Comparison of ENCODE assay signal across 8 cellular contexts in genomic region chr12:62123721-62124203, GRCh38.
A peak's percentile ranks its signal among the peaks of the same experiment; 100 is the strongest.
DNase-seq lines count a peak whose midpoint lies in the region; FAIRE-seq and TF ChIP-seq lines count a peak whose summit lies in the region.

No MANE protein-coding gene starts in this region.

- H3K27ac ChIP-seq in WERI-Rb-1, result no peak overlapping the region
- no peak overlapping the region for H3K27ac ChIP-seq in vagina

- CTCF ChIA-PET in HEK293T (lab: Yijun Ruan, JAX), result interaction anchor here (0.9 kb wide), 1 partner anchor 68 kb away, joined by 3 read pairs; no protein-coding TSS in a partner anchor

- TF ChIP-seq POLR2A in NB4 (IDR thresholded peaks at IDR 0.05; ENCODE audit: extremely low read depth, insufficient read length) (no peak), vagina (IDR thresholded peaks at IDR 0.05) (no peak)

- DNase-seq in A172 (ENCODE audit: low spot score), result peak; percentile 44
- peak; percentile 5 for DNase-seq in GM04503 (ENCODE audit: low read depth)
- peak; percentile 52 for DNase-seq in HEK293T (ENCODE audit: extremely low spot score)
- peak; percentile 60 for DNase-seq in NB4 (ENCODE audit: low read depth)
- peak; percentile 53 for DNase-seq in WERI-Rb-1
- peak; percentile 23 for DNase-seq in neural crest cell (ENCODE audit: low read depth, low spot score)
- no peak for DNase-seq in vagina (ENCODE audit: extremely low spot score in 2 of 2)

- H3K27me3 ChIP-seq in WERI-Rb-1 (ENCODE audit: insufficient read depth, low read depth, severe bottlenecking) (no peaks in the 10 kb centered on the region), vagina (no peaks in the 10 kb centered on the region)

- no peaks in the 10 kb centered on the region for H3K36me3 Mint-ChIP-seq in neural crest cell (ENCODE audit: low read depth)

- H3K9me3 ChIP-seq in WERI-Rb-1 (ENCODE audit: severe bottlenecking) (no peaks in the 10 kb centered on the region), vagina (no peaks in the 10 kb centered on the region)

- H3K4me1 ChIP-seq in vagina, result no peaks in the 10 kb centered on the region

- H3K27me3 Mint-ChIP-seq in neural crest cell (ENCODE audit: low read depth), result peaks cover 12% of the 10 kb centered on the region

- no peaks in the 10 kb centered on the region for H3K36me3 ChIP-seq in WERI-Rb-1
- H3K36me3 ChIP-seq in vagina, result no peaks in the 10 kb centered on the region

- H3K4me3 Mint-ChIP-seq in neural crest cell, result no peak overlapping the region

- TF ChIP-seq CTCF in NB4 (IDR thresholded peaks at IDR 0.05; ENCODE audit: low read depth, low read length) (peak; percentile 92), WERI-Rb-1 (IDR thresholded peaks at IDR 0.05; ENCODE audit: low read depth, low read length) (peak; percentile 66), neural crest cell (conservative IDR thresholded peaks at IDR 0.05) (peak; percentile 71), vagina (IDR thresholded peaks at IDR 0.05) (peak in 2 of 3 experiments; percentile 21 to 68)

- no peaks in the 10 kb centered on the region for H3K4me1 Mint-ChIP-seq in neural crest cell

- no peaks in the 10 kb centered on the region for H3K9me3 Mint-ChIP-seq in neural crest cell

- intact Hi-C loops in vagina (cut with DNase I), result no loop called here

- no peak overlapping the region for H3K4me3 ChIP-seq in NB4 (ENCODE audit: low read depth, low read length)
- H3K4me3 ChIP-seq in WERI-Rb-1 (ENCODE audit: low read depth, low read length), result no peak overlapping the region
- no peak overlapping the region for H3K4me3 ChIP-seq in vagina

- FAIRE-seq in endometrium (lab: Jason Lieb, UNC), result peak; percentile 51

- POLR2A ChIA-PET in HEK293T (lab: Yijun Ruan, JAX), result no interaction called here

- H3K27ac Mint-ChIP-seq in neural crest cell (ENCODE audit: unreplicated experiment), result no peak overlapping the region

TF ChIP-seq in HEK293T, 16 proteins besides CTCF, POLR2A, EP300 and RAD21:
- no peak for TF ChIP-seq PKNOX1 (IDR thresholded peaks at IDR 0.05)
- TF ChIP-seq NFRKB (IDR thresholded peaks at IDR 0.05), result no peak
- TF ChIP-seq FOXK2 (IDR thresholded peaks at IDR 0.05), result no peak

Comparison
In these comparisons a context has a peak if more than half of its experiments do, and no peak if none do; other contexts are left out.
1. DNase-seq: peak in A172 (single experiment), GM04503 (single experiment), HEK293T (single experiment), NB4 (single experiment), WERI-Rb-1 (single experiment) and neural crest cell (single experiment); none in vagina (0 of 2).
2. Peak in every context shown above with its lines, with median percentiles within 50 percentile points of each other: CTCF ChIP-seq.